ENCODE assay signal across 20 cellular contexts in genomic region chr19:29266001-29266400, GRCh38.
"Had no signal": no experiment of that assay in that cellular context is flagged by ENCODE, and none has a peak within 500 bp of the region (broad histone marks: within the 10 kb centered on the region; RNA-seq: fewer than 3 reads in every experiment).

No MANE protein-coding gene starts in this region.

- H3K4me3 Mint-ChIP-seq: naive thymus-derived CD8-positive, alpha-beta T cell had no signal

- DNase-seq: cerebellar nuclear complex; dermis blood vessel endothelial cell; effector CD4-positive, alpha-beta T cell; foreskin melanocyte; heart left ventricle; hippocampal formation; left colon; mesendoderm; naive thymus-derived CD8-positive, alpha-beta T cell; occipital lobe; retina; sigmoid colon; stimulated activated CD4-positive, alpha-beta T cell treated with anti-CD3 and anti-CD28 coated beads, Interleukin-2, amount 100 ng/mL, for 24 hours; stimulated activated CD4-positive, alpha-beta T cell treated with anti-CD3 and anti-CD28 coated beads, Interleukin-4, amount 100 ng/mL, for 4 hours; stimulated activated naive CD4-positive, alpha-beta T cell; tibial artery had no signal

- H3K27ac ChIP-seq: heart left ventricle, neural progenitor cell, parathyroid adenoma, prostate gland, sigmoid colon, skin epidermis, tibial artery had no signal

- H3K27me3 ChIP-seq: neural progenitor cell had no signal

- H3K9me3 ChIP-seq: heart left ventricle, prostate gland, sigmoid colon, tibial artery had no signal

- H3K36me3 ChIP-seq: heart left ventricle, neural progenitor cell, prostate gland, sigmoid colon, tibial artery had no signal

- H3K9me3 Mint-ChIP-seq: neural progenitor cell had no signal

- ATAC-seq: heart left ventricle; left colon; naive thymus-derived CD8-positive, alpha-beta T cell had no signal

- H3K4me3 ChIP-seq: heart left ventricle, neural progenitor cell, prostate gland, sigmoid colon, skin epidermis, tibial artery had no signal

- H3K27ac Mint-ChIP-seq: naive thymus-derived CD8-positive, alpha-beta T cell; neural progenitor cell had no signal

- H3K36me3 Mint-ChIP-seq: naive thymus-derived CD8-positive, alpha-beta T cell; neural progenitor cell had no signal

- H3K4me1 ChIP-seq: heart left ventricle, parathyroid adenoma, prostate gland, sigmoid colon, tibial artery had no signal
